19 cellular contexts compared by ENCODE assay signal in genomic region chr2:239937866-239938640, GRCh38.
DNase-seq lines count a peak whose midpoint lies in the region; ATAC-seq and TF ChIP-seq lines count a peak whose summit lies in the region.
"Had no signal": no experiment of that assay in that cellular context is flagged by ENCODE, and none has a peak within 500 bp of the region (broad histone marks: within the 10 kb centered on the region; RNA-seq: fewer than 3 reads in every experiment).

No MANE protein-coding gene starts in this region.

- H3K27ac Mint-ChIP-seq in activated T-cell treated with anti-CD3 and anti-CD28 coated beads, Interleukin-2, amount 50 U/mL, for 24 hours: no peak overlapping the region
- H3K27ac Mint-ChIP-seq: activated CD4-positive, alpha-beta memory T cell treated with anti-CD3 and anti-CD28 coated beads, Interleukin-2, amount 10 ng/mL, durations not matched to agents 7 days and 5 days; T-helper 2 cell treated with Interferon-gamma antibody and Interleukin-4, amounts not matched to agents 5 μg/mL and 100 μg/mL, for 36 hours had no signal

- no peaks in the 10 kb centered on the region for H3K36me3 ChIP-seq in Peyer's patch
- H3K36me3 ChIP-seq in spleen: peaks cover 0 to 4% (median 0%) of the 10 kb centered on the region in 6 donors
- H3K36me3 ChIP-seq: vagina had no signal

- H3K4me3 ChIP-seq in Peyer's patch (no peak overlapping the region), spleen (no peak overlapping the region)
- H3K4me3 ChIP-seq: vagina had no signal

- intact Hi-C loops in spleen (cut with DNase I; ENCODE audit: low total_unique reads): no loop called here

- peaks cover 3% of the 10 kb centered on the region for H3K36me3 Mint-ChIP-seq in activated T-cell treated with anti-CD3 and anti-CD28 coated beads, Interleukin-2, amount 50 U/mL, for 24 hours (ENCODE audit: low read depth)
- H3K36me3 Mint-ChIP-seq: naive thymus-derived CD8-positive, alpha-beta T cell had no signal

- ATAC-seq in left lobe of liver (no peak), GM18907 (IDR thresholded peaks at IDR 0.05; ENCODE audit: unreplicated experiment) (no peak), HG03045 (IDR thresholded peaks at IDR 0.05; ENCODE audit: unreplicated experiment) (no peak)
- ATAC-seq: naive thymus-derived CD8-positive, alpha-beta T cell had no signal

- H3K27me3 ChIP-seq in Peyer's patch (no peaks in the 10 kb centered on the region), spleen (replicated peaks in 1 of 7) (peaks cover 0 to under 1% (median 0%) of the 10 kb centered on the region in 7 donors)
- H3K27me3 ChIP-seq: vagina had no signal

- H3K9me3 ChIP-seq in Peyer's patch: no peaks in the 10 kb centered on the region
- peaks cover 0 to 4% (median 0%) of the 10 kb centered on the region in 8 donors for H3K9me3 ChIP-seq in spleen
- H3K9me3 ChIP-seq: SK-N-SH, vagina had no signal

- DNase-seq in activated T-cell treated with anti-CD3 and anti-CD28 coated beads, Interleukin-2, amount 50 U/mL, for 24 hours: peak; percentile 13
- DNase-seq in activated T-cell treated with anti-CD3 and anti-CD28 coated beads for 4 hours (no peak), Peyer's patch (peak in 2 of 3 donors; percentile 23 to 40), left lobe of liver (ENCODE audit: low spot score) (peak; percentile 37), spleen (peak; percentile 64), middle frontal gyrus (ENCODE audit: extremely low spot score, low spot score) (no peak)
- DNase-seq: activated CD4-positive, alpha-beta memory T cell treated with anti-CD3 and anti-CD28 coated beads, Interleukin-2, amount 10 ng/mL, durations not matched to agents 7 days and 5 days; activated CD4-positive, CD25-positive, alpha-beta regulatory T cell; C1 segment of cervical spinal cord; dermis blood vessel endothelial cell; mesendoderm; NCI-H2107; NCI-H510A; SK-N-SH had no signal

- H3K27ac ChIP-seq in Peyer's patch (no peak overlapping the region), spleen (peak overlapping the region in 3 of 8 donors; percentile 55 to 75 (median 74))
- H3K27ac ChIP-seq: vagina had no signal

- 82 to 91% (median 85%) methylated on average over 14 to 20 of the region's 20 CpGs for WGBS in spleen, 5 donors

- peaks cover 7% of the 10 kb centered on the region for H3K27me3 Mint-ChIP-seq in activated T-cell treated with anti-CD3 and anti-CD28 coated beads, Interleukin-2, amount 50 U/mL, for 24 hours
- H3K27me3 Mint-ChIP-seq: activated CD4-positive, alpha-beta memory T cell treated with anti-CD3 and anti-CD28 coated beads, Interleukin-2, amount 10 ng/mL, durations not matched to agents 7 days and 5 days had no signal

- H3K4me3 Mint-ChIP-seq in activated T-cell treated with anti-CD3 and anti-CD28 coated beads, Interleukin-2, amount 50 U/mL, for 24 hours: no peak overlapping the region
- H3K4me3 Mint-ChIP-seq: activated CD4-positive, alpha-beta memory T cell treated with anti-CD3 and anti-CD28 coated beads, Interleukin-2, amount 10 ng/mL, durations not matched to agents 7 days and 5 days; naive thymus-derived CD8-positive, alpha-beta T cell; T-helper 2 cell treated with Interferon-gamma antibody and Interleukin-4, amounts not matched to agents 5 μg/mL and 100 μg/mL, for 36 hours had no signal

- no peaks in the 10 kb centered on the region for H3K4me1 ChIP-seq in Peyer's patch
- H3K4me1 ChIP-seq in spleen: peaks cover 0 to 18% (median 5%) of the 10 kb centered on the region in 6 donors
- H3K4me1 ChIP-seq: vagina had no signal

- TF ChIP-seq POLR2A in Peyer's patch (IDR thresholded peaks at IDR 0.05) (no peak), spleen (IDR thresholded peaks at IDR 0.05) (no peak)

- no peaks in the 10 kb centered on the region for H3K9me3 Mint-ChIP-seq in activated T-cell treated with anti-CD3 and anti-CD28 coated beads, Interleukin-2, amount 50 U/mL, for 24 hours
- H3K9me3 Mint-ChIP-seq: activated CD4-positive, alpha-beta memory T cell treated with anti-CD3 and anti-CD28 coated beads, Interleukin-2, amount 10 ng/mL, durations not matched to agents 7 days and 5 days; naive thymus-derived CD8-positive, alpha-beta T cell; T-helper 2 cell treated with Interferon-gamma antibody and Interleukin-4, amounts not matched to agents 5 μg/mL and 100 μg/mL, for 36 hours had no signal

- H3K4me1 Mint-ChIP-seq in activated T-cell treated with anti-CD3 and anti-CD28 coated beads, Interleukin-2, amount 50 U/mL, for 24 hours (ENCODE audit: low read depth): peaks cover 6% of the 10 kb centered on the region

- TF ChIP-seq CTCF in Peyer's patch (IDR thresholded peaks at IDR 0.05): no peak
- no peak for TF ChIP-seq CTCF in spleen (IDR thresholded peaks at IDR 0.05 in 8 of 11, conservative IDR thresholded peaks at IDR 0.05 in 3 of 11)

Comparison
In these comparisons a context has a peak if more than half of its experiments do, and no peak if none do; other contexts are left out.
1. DNase-seq: peak in activated T-cell treated with anti-CD3 and anti-CD28 coated beads, Interleukin-2, amount 50 U/mL, for 24 hours (single experiment), Peyer's patch (2 of 3), left lobe of liver (single experiment) and spleen (single experiment); none in activated T-cell treated with anti-CD3 and anti-CD28 coated beads for 4 hours (single experiment) and middle frontal gyrus (single experiment).